In the genomic region with DNA sequence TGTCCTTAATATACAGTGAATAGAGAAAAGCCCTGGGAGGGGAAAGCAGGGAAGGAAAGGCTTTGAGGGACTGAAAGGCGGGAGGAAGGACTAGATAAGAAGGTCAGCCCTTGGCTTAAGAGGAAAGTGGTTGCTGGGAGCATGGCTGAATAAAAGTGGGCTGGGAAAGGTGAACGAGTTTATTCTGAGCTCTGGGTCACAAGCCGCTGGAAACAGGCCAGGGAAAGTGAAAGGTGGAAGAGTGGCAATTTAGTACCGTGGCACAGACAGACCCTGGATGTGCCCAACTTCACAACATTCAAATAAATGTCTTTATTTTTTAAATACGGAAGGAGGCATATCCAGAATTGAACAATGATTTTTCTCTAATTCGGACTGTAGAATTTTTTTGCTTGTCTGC, we compare ENCODE assay signal across 29 cellular contexts. TPM values are rescaled to one million over a fixed set of nuclear protein-coding genes. Genes with fewer than 3 reads are reported as not detected.
"Had no signal": no experiment of that assay in that cellular context is flagged by ENCODE, and none has a peak within 500 bp of the region (broad histone marks: within the 10 kb centered on the region; RNA-seq: fewer than 3 reads in every experiment).

No MANE protein-coding gene starts in this region.

- FAIRE-seq: bronchial epithelial cell, frontal cortex had no signal

- H3K27ac ChIP-seq: right lobe of liver, thoracic aorta, uterus had no signal

- H3K36me3 ChIP-seq: right lobe of liver, thoracic aorta, uterus had no signal

- H3K27me3 ChIP-seq: right lobe of liver, uterus had no signal

- H3K27me3 Mint-ChIP-seq: memory B cell, type B pancreatic cell had no signal

- H3K4me1 ChIP-seq: right lobe of liver, uterus had no signal

- H3K4me3 Mint-ChIP-seq: activated naive CD8-positive, alpha-beta T cell; activated T-cell treated with anti-CD3 and anti-CD28 coated beads, Interleukin-2, amount 50 U/mL, for 72 hours; central memory CD8-positive, alpha-beta T cell; memory B cell; nephron; stimulated activated effector memory CD8-positive, alpha-beta T cell treated with anti-CD3 and anti-CD28 coated beads, Interleukin-12 subunit alpha, Interleukin-12 subunit beta, amount 100 ng/mL, for 72 hours; stimulated activated naive CD8-positive, alpha-beta T cell treated with anti-CD3 and anti-CD28 coated beads, Interleukin-15, Interleukin-2, amounts not matched to agents 100 ng/mL and 50 ng/mL, for 24 hours; type B pancreatic cell had no signal

- H3K4me3 ChIP-seq: right lobe of liver, thoracic aorta, uterus had no signal

- H3K27ac Mint-ChIP-seq: activated naive CD8-positive, alpha-beta T cell; activated T-cell treated with anti-CD3 and anti-CD28 coated beads, Interleukin-2, amount 50 U/mL, for 72 hours; memory B cell; progenitor cell of endocrine pancreas; stimulated activated effector memory CD8-positive, alpha-beta T cell treated with anti-CD3 and anti-CD28 coated beads, Interleukin-12 subunit alpha, Interleukin-12 subunit beta, amount 100 ng/mL, for 72 hours; stimulated activated naive CD8-positive, alpha-beta T cell treated with anti-CD3 and anti-CD28 coated beads, Interleukin-15, Interleukin-2, amounts not matched to agents 100 ng/mL and 50 ng/mL, for 24 hours had no signal

- DNase-seq: activated CD4-positive, alpha-beta T cell treated with anti-CD3 and anti-CD28 coated beads for 4 hours; activated CD4-positive, alpha-beta T cell treated with anti-CD3 and anti-CD28 coated beads, Interleukin-2, amount 50 U/mL, for 4 hours; activated CD4-positive, CD25-positive, alpha-beta regulatory T cell; activated naive CD4-positive, alpha-beta T cell treated with Interleukin-2 at 50 U/mL for 16 hours; activated T-cell treated with anti-CD3 and anti-CD28 coated beads for 4 hours; activated T-cell treated with anti-CD3 and anti-CD28 coated beads, Interleukin-2, amount 50 U/mL, for 72 hours; anterior cingulate cortex; dermis blood vessel endothelial cell; effector CD4-positive, alpha-beta T cell; islet precursor cell; left cardiac atrium; midbrain; right lobe of liver; stimulated activated CD4-positive, alpha-beta T cell treated with anti-CD3 and anti-CD28 coated beads, Interleukin-12 subunit alpha, Interleukin-12 subunit beta, amount 100 ng/mL, for 4 hours; stimulated activated CD4-positive, alpha-beta T cell treated with anti-CD3 and anti-CD28 coated beads, Interleukin-4, amount 100 ng/mL, for 1 hour; uterus had no signal

- H3K9me3 ChIP-seq: right lobe of liver, thoracic aorta, uterus had no signal

- H3K4me1 Mint-ChIP-seq: central memory CD8-positive, alpha-beta T cell; memory B cell; nephron; stimulated activated effector memory CD8-positive, alpha-beta T cell treated with anti-CD3 and anti-CD28 coated beads, Interleukin-12 subunit alpha, Interleukin-12 subunit beta, amount 100 ng/mL, for 72 hours had no signal

- ATAC-seq: activated T-cell treated with anti-CD3 and anti-CD28 coated beads, Interleukin-2, amount 50 U/mL, for 72 hours; left cardiac atrium; right lobe of liver; stimulated activated effector memory CD8-positive, alpha-beta T cell treated with anti-CD3 and anti-CD28 coated beads, Interleukin-12 subunit alpha, Interleukin-12 subunit beta, amount 100 ng/mL, for 72 hours had no signal

- H3K9me3 Mint-ChIP-seq: activated T-cell treated with anti-CD3 and anti-CD28 coated beads, Interleukin-2, amount 50 U/mL, for 72 hours; central memory CD8-positive, alpha-beta T cell; memory B cell; nephron; stimulated activated effector memory CD8-positive, alpha-beta T cell treated with anti-CD3 and anti-CD28 coated beads, Interleukin-12 subunit alpha, Interleukin-12 subunit beta, amount 100 ng/mL, for 72 hours; stimulated activated naive CD8-positive, alpha-beta T cell treated with anti-CD3 and anti-CD28 coated beads, Interleukin-15, Interleukin-2, amounts not matched to agents 100 ng/mL and 50 ng/mL, for 24 hours; type B pancreatic cell had no signal

- H3K36me3 Mint-ChIP-seq: activated naive CD8-positive, alpha-beta T cell; memory B cell; stimulated activated effector memory CD8-positive, alpha-beta T cell treated with anti-CD3 and anti-CD28 coated beads, Interleukin-12 subunit alpha, Interleukin-12 subunit beta, amount 100 ng/mL, for 72 hours; type B pancreatic cell had no signal

RNA-seq across cellular contexts. Expression of gene TAC1, which starts 39.7 kb away (rescaled TPM):
- total RNA-seq: bronchial epithelial cell; dermis blood vessel endothelial cell; left cardiac atrium; osteoblast; progenitor cell of endocrine pancreas; T-helper 2 cell treated with Interferon-gamma antibody and Interleukin-4, amounts not matched to agents 100 ng/mL and 5 ng/mL, for 36 hours had no signal
